9 cellular contexts compared by ENCODE assay signal in the genomic region with DNA sequence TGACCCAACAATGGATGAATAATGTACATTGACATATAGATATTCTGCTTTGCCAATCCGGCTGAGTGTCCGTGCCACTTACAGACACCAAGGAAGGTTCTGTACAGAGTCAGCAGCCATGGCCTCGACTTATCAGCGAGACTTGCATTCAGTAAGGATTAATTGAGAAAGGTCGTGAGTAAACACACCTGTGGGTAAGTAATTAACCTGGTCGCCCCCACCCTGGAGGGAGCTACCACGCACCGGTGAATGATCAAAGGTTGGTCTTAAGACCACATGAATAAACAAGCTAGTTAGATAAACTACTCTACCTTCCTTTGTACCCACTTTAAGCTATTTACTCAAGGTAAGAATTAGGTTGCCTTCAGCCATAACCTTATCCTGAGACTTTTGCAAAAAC.
"Had no signal": no experiment of that assay in that cellular context is flagged by ENCODE, and none has a peak within 500 bp of the region (broad histone marks: within the 10 kb centered on the region; RNA-seq: fewer than 3 reads in every experiment).

No MANE protein-coding gene starts in this region.

- FAIRE-seq: K562 had no signal

- H3K27ac Mint-ChIP-seq: GM23338, HFFc6 had no signal

- ATAC-seq: GM23338, HCT116, K562 had no signal

- H3K36me3 ChIP-seq: HAP-1 had no signal

- H3K4me3 ChIP-seq: GM23338, HAP-1, K562 had no signal

- H3K27ac ChIP-seq: HL-60 had no signal

- H3K9me3 Mint-ChIP-seq: HFFc6 had no signal

- H3K4me2 ChIP-seq: GM23338 had no signal

- H3K4me1 ChIP-seq: HAP-1 had no signal

- DNase-seq: H7, HFFc6, IMR-90, KG1 had no signal

- H2AFZ ChIP-seq: GM23338 had no signal

- H3K4me3 Mint-ChIP-seq: GM23338, HFFc6 had no signal
